ENCODE assay signal across 14 cellular contexts in genomic region chr9:105302728-105303127, GRCh38. TPM values are rescaled to one million over a fixed set of nuclear protein-coding genes. Genes with fewer than 3 reads are reported as not detected.
DNase-seq lines count a peak whose midpoint lies in the region; ATAC-seq and TF ChIP-seq lines count a peak whose summit lies in the region.
"Had no signal": no experiment of that assay in that cellular context is flagged by ENCODE, and none has a peak within 500 bp of the region (broad histone marks: within the 10 kb centered on the region; RNA-seq: fewer than 3 reads in every experiment).

No MANE protein-coding gene starts in this region.

- no peak overlapping the region for H2AFZ ChIP-seq in OCI-LY7 (ENCODE audit: low read length)
- H2AFZ ChIP-seq: GM23248 had no signal

- no peak overlapping the region for H4K5ac ChIP-seq in mesendoderm (ENCODE audit: low read length)

- H4K8ac ChIP-seq in mesendoderm (ENCODE audit: low read depth, low read length) = no peak overlapping the region

- no peak overlapping the region for H3K23ac ChIP-seq in mesendoderm (ENCODE audit: low read length)

- WGBS in mesendoderm (ENCODE audit: extremely low coverage, insufficient coverage, low lambda C conversion rate) = no CpG with 5 or more reads among the region's 2 CpGs
- WGBS in thyroid gland, 2 donors = 98% methylated on average over 2 of the region's 2 CpGs

- no peak overlapping the region for H3K56ac ChIP-seq in mesendoderm (ENCODE audit: low read length)

- ATAC-seq in Right ventricle myocardium superior (ENCODE audit: poor library complexity) = no peak
- ATAC-seq: CD8-positive, alpha-beta T cell had no signal

- BruUV-seq in OCI-LY7 (replicated peaks; lab: Mats Ljungman, UMichigan) = no TSS peak

- H3K4ac ChIP-seq in mesendoderm (ENCODE audit: low read depth, low read length) = peak overlapping the region; percentile 55

- no peak overlapping the region for H2BK15ac ChIP-seq in mesendoderm (replicated peaks; ENCODE audit: low read depth)

- H3K4me1 ChIP-seq in mesendoderm (ENCODE audit: control insufficient read depth, low read depth, low read length) (peaks cover 10% of the 10 kb centered on the region), thyroid gland (peaks cover 0 to 4% of the 10 kb centered on the region in 2 donors), OCI-LY7 (ENCODE audit: insufficient read depth, low read length, poor library complexity, severe bottlenecking) (peaks cover 9% of the 10 kb centered on the region)

- intact Hi-C loops in thyroid gland (cut with DNase I) = no loop called here
- intact Hi-C loops in Right ventricle myocardium superior (cut with DNase I) = no loop called here
- intact Hi-C loops in OCI-LY7 (cut with micrococcal nuclease; ENCODE audit: unreplicated experiment) = no loop called here

- no peak overlapping the region for H2BK5ac ChIP-seq in mesendoderm (ENCODE audit: low read length)

- no peak overlapping the region for H2AK5ac ChIP-seq in mesendoderm (ENCODE audit: low read length)

- H3K9me3 ChIP-seq in thyroid gland (no peaks in the 10 kb centered on the region), OCI-LY7 (ENCODE audit: low read length) (no peaks in the 10 kb centered on the region)
- H3K9me3 ChIP-seq: BLaER1 treated with 17β-estradiol and CSF1 and Interleukin-3, amounts not matched to agents 10 nM and 100 nM had no signal

- peak overlapping the region; percentile 84 for H3K18ac ChIP-seq in mesendoderm (ENCODE audit: low read length)

- H3K4me2 ChIP-seq in mesendoderm (ENCODE audit: low read length) (no peak overlapping the region), OCI-LY7 (ENCODE audit: low read length) (no peak overlapping the region)
- H3K4me2 ChIP-seq: BLaER1 treated with 17β-estradiol and CSF1 and Interleukin-3, amounts not matched to agents 10 nM and 100 nM had no signal

- H3K27ac ChIP-seq in angular gyrus (ENCODE audit: low read depth, low read length) = peak overlapping the region; percentile 89
- peak overlapping the region; percentile 60 for H3K27ac ChIP-seq in cingulate gyrus (ENCODE audit: low read depth, low read length)
- no peak overlapping the region for H3K27ac ChIP-seq in mesendoderm (ENCODE audit: low read depth, low read length)
- no peak overlapping the region for H3K27ac ChIP-seq in thyroid gland
- no peak overlapping the region for H3K27ac ChIP-seq in OCI-LY7 (ENCODE audit: low read depth, low read length, poor library complexity, severe bottlenecking)
- H3K27ac ChIP-seq: BLaER1 treated with 17β-estradiol and CSF1 and Interleukin-3, amounts not matched to agents 10 nM and 100 nM; GM23248; HL-60 had no signal

- H3K4me3 ChIP-seq in mesendoderm (ENCODE audit: low read length) = no peak overlapping the region
- H3K4me3 ChIP-seq in thyroid gland (replicated peaks in 1 of 3) = no peak overlapping the region
- H3K4me3 ChIP-seq in OCI-LY7 (ENCODE audit: low read depth, low read length, poor library complexity, severe bottlenecking) = no peak overlapping the region
- H3K4me3 ChIP-seq: BLaER1 treated with 17β-estradiol and CSF1 and Interleukin-3, amounts not matched to agents 10 nM and 100 nM; GM23248 had no signal

- peak overlapping the region; percentile 56 for H2BK120ac ChIP-seq in mesendoderm (ENCODE audit: low read depth, low read length)

- DNase-seq in mesendoderm = peak; percentile 86
- DNase-seq in thyroid gland = no peak
- DNase-seq in Right ventricle myocardium superior = no peak
- DNase-seq in OCI-LY7 (ENCODE audit: low spot score) = no peak
- DNase-seq: Calu3; CD8-positive, alpha-beta T cell; DND-41; EL; GM23248; HCEC 1CT had no signal

- CTCF ChIA-PET in OCI-LY7 (lab: Charles Lee; ENCODE audit: unreplicated experiment) = no interaction called here

- H3K9ac ChIP-seq in mesendoderm (ENCODE audit: low read length) = no peak overlapping the region
- H3K9ac ChIP-seq: BLaER1 treated with 17β-estradiol and CSF1 and Interleukin-3, amounts not matched to agents 10 nM and 100 nM; GM23248 had no signal

- H3K27me3 ChIP-seq in mesendoderm (ENCODE audit: insufficient read depth, low read length, poor library complexity) = no peaks in the 10 kb centered on the region
- no peaks in the 10 kb centered on the region for H3K27me3 ChIP-seq in thyroid gland
- H3K27me3 ChIP-seq: BLaER1 treated with 17β-estradiol and CSF1 and Interleukin-3, amounts not matched to agents 10 nM and 100 nM had no signal

- H3K36me3 ChIP-seq in mesendoderm (ENCODE audit: control insufficient read depth, insufficient read depth, low read length) (no peaks in the 10 kb centered on the region), thyroid gland (peaks cover 0 to 11% of the 10 kb centered on the region in 2 donors), OCI-LY7 (ENCODE audit: insufficient read depth, low read length) (peaks cover 40% of the 10 kb centered on the region)

- no peaks in the 10 kb centered on the region for H3K9me2 ChIP-seq in OCI-LY7 (ENCODE audit: insufficient read depth, low read length)

- POLR2A ChIA-PET in OCI-LY7 (lab: Charles Lee) = interaction anchor here (0.6 to 1.7 kb wide), 4 partner anchors 10 to 43 kb away, joined by 3 to 6 read pairs (median 3); no protein-coding TSS in a partner anchor

- no peak for TF ChIP-seq POLR2A in thyroid gland (IDR thresholded peaks at IDR 0.05)

- H4K20me1 ChIP-seq in OCI-LY7 (ENCODE audit: insufficient read depth, low read length) = no peaks in the 10 kb centered on the region
- H4K20me1 ChIP-seq: BLaER1 treated with 17β-estradiol and CSF1 and Interleukin-3, amounts not matched to agents 10 nM and 100 nM had no signal

- TF ChIP-seq CTCF in thyroid gland (IDR thresholded peaks at IDR 0.05) (no peak), OCI-LY7 (conservative IDR thresholded peaks at IDR 0.05; ENCODE audit: low read length) (no peak)

- H3K79me2 ChIP-seq in mesendoderm (ENCODE audit: control insufficient read depth, insufficient read depth, low read length) (no peaks in the 10 kb centered on the region), OCI-LY7 (ENCODE audit: insufficient read depth, low read depth, low read length) (no peaks in the 10 kb centered on the region; the same call in 1 of the 2 replicates)

- no peaks in the 10 kb centered on the region for H3K79me1 ChIP-seq in mesendoderm (ENCODE audit: low read length)

RNA-seq across cellular contexts. Expression of gene SLC44A1, which starts 58.3 kb away (rescaled TPM):
- polyA plus RNA-seq in mesendoderm (2013, experiment 1 of 2) = 23.9 TPM
- polyA plus RNA-seq in mesendoderm (2013, experiment 2 of 2) = 23.2 TPM
- 100 to 1,000 TPM; 102 to 144 (median 132) TPM for total RNA-seq in thyroid gland
- 13.5 TPM for total RNA-seq in Right ventricle myocardium superior
- total RNA-seq in OCI-LY7 (2014; rRNA removed; shearing (Covaris generic)) = 26.6 and 27.6 TPM in 2 replicates
- total RNA-seq in OCI-LY7 (2022) = 71.6 and 81.3 TPM in 2 replicates

Comparison
In these comparisons a context has a peak if more than half of its experiments do, and no peak if none do; other contexts are left out.
1. H3K27ac ChIP-seq: peak in angular gyrus (single experiment) and cingulate gyrus (single experiment); none in mesendoderm (single experiment), thyroid gland (0 of 3) and OCI-LY7 (single experiment).